15 cellular contexts compared by ENCODE assay signal in genomic region chr7:102596036-102596435, GRCh38. TPM values are rescaled to one million over a fixed set of nuclear protein-coding genes. Genes with fewer than 3 reads are reported as not detected.
A peak's percentile ranks its signal among the peaks of the same experiment; 100 is the strongest.
DNase-seq lines count a peak whose midpoint lies in the region; ATAC-seq, FAIRE-seq and TF ChIP-seq lines count a peak whose summit lies in the region.
"Not testable (repeated sequence)": the region's sequence is repeated elsewhere in the genome, so short reads cannot be mapped to it uniquely, and the experiment has no call there.
"Had no signal": no experiment of that assay in that cellular context is flagged by ENCODE, and none has a peak within 500 bp of the region (broad histone marks: within the 10 kb centered on the region; RNA-seq: fewer than 3 reads in every experiment).

No MANE protein-coding gene starts in this region.

- FAIRE-seq in kidney (lab: Jason Lieb, UNC): not testable (repeated sequence)

- DNase-seq in EH (ENCODE audit: low read depth) (peak; percentile 1), SK-MEL-5 (ENCODE audit: low read depth, low spot score) (peak; percentile 0), esophagus muscularis mucosa (ENCODE audit: extremely low spot score) (peak; percentile 8), kidney (peak; percentile 22), osteocyte (ENCODE audit: extremely low spot score, unreplicated experiment) (peak; percentile 15)
- peak; percentile 3 for DNase-seq in activated CD4-positive, alpha-beta T cell treated with anti-CD3 and anti-CD28 coated beads for 36 hours
- DNase-seq in activated CD8-positive, alpha-beta T cell treated with anti-CD3 and anti-CD28 coated beads for 36 hours: peak; percentile 1

- not testable (repeated sequence) for H3K4me1 Mint-ChIP-seq in activated CD4-positive, alpha-beta T cell treated with anti-CD3 and anti-CD28 coated beads for 36 hours; activated CD8-positive, alpha-beta T cell treated with anti-CD3 and anti-CD28 coated beads for 36 hours (ENCODE audit: low read depth); osteocyte (ENCODE audit: unreplicated experiment)

- not testable (repeated sequence) for H3K27ac ChIP-seq in esophagus muscularis mucosa (replicated peaks in 1 of 4); kidney (ENCODE audit: low read depth in 2 of 2, low read length in 2 of 2)

- H3K9me3 ChIP-seq in esophagus muscularis mucosa; kidney (ENCODE audit: control insufficient read depth in 1 of 2, low read length in 2 of 2): not testable (repeated sequence)

- in situ Hi-C loops in SK-MEL-5 (cut with HindIII; ENCODE audit: low pct_unique_long_range_greater_than_20kb, low sequenced_read_pairs): not testable (repeated sequence)

- H3K27ac Mint-ChIP-seq in activated CD4-positive, alpha-beta T cell treated with anti-CD3 and anti-CD28 coated beads for 36 hours; activated CD8-positive, alpha-beta T cell treated with anti-CD3 and anti-CD28 coated beads for 36 hours; osteocyte (ENCODE audit: unreplicated experiment): not testable (repeated sequence)

- not testable (repeated sequence) for ATAC-seq in activated CD4-positive, alpha-beta T cell treated with anti-CD3 and anti-CD28 coated beads for 36 hours; activated CD8-positive, alpha-beta T cell treated with anti-CD3 and anti-CD28 coated beads for 36 hours

- not testable (repeated sequence) for H3K27me3 Mint-ChIP-seq in activated CD4-positive, alpha-beta T cell treated with anti-CD3 and anti-CD28 coated beads for 36 hours; activated CD8-positive, alpha-beta T cell treated with anti-CD3 and anti-CD28 coated beads for 36 hours; osteocyte (ENCODE audit: unreplicated experiment)

- not testable (repeated sequence) for TF ChIP-seq POLR2A in esophagus muscularis mucosa (IDR thresholded peaks at IDR 0.05; ENCODE audit: low read depth)

- H3K4me1 ChIP-seq in esophagus muscularis mucosa; kidney (ENCODE audit: control insufficient read depth in 1 of 2, insufficient read depth in 1 of 2, low read depth in 1 of 2, low read length in 2 of 2): not testable (repeated sequence)

- 77% methylated on average over 4 of the region's 10 CpGs for WGBS in esophagus muscularis mucosa

- CTCF ChIA-PET in activated CD4-positive, alpha-beta T cell treated with anti-CD3 and anti-CD28 coated beads for 36 hours (lab: Charles Lee); activated CD8-positive, alpha-beta T cell treated with anti-CD3 and anti-CD28 coated beads for 36 hours (lab: Charles Lee): not testable (repeated sequence)

- not testable (repeated sequence) for H3K9ac ChIP-seq in kidney (ENCODE audit: low read length in 2 of 2)

- not testable (repeated sequence) for H3K9me3 Mint-ChIP-seq in activated CD4-positive, alpha-beta T cell treated with anti-CD3 and anti-CD28 coated beads for 36 hours (ENCODE audit: low read depth); activated CD8-positive, alpha-beta T cell treated with anti-CD3 and anti-CD28 coated beads for 36 hours; osteocyte (ENCODE audit: unreplicated experiment)

- not testable (repeated sequence) for H3K36me3 ChIP-seq in esophagus muscularis mucosa; kidney (ENCODE audit: control insufficient read depth in 1 of 2, insufficient read depth in 2 of 2, low read length in 2 of 2)

- H3K27me3 ChIP-seq in esophagus muscularis mucosa: not testable (repeated sequence)

- not testable (repeated sequence) for TF ChIP-seq CTCF in activated CD8-positive, alpha-beta T cell treated with anti-CD3 and anti-CD28 coated beads for 36 hours (IDR thresholded peaks at IDR 0.05); esophagus muscularis mucosa (IDR thresholded peaks at IDR 0.05); kidney (IDR thresholded peaks at IDR 0.05; ENCODE audit: borderline replicate concordance, extremely low read depth, insufficient read depth); osteocyte (IDR thresholded peaks at IDR 0.05)

- POLR2A ChIA-PET in activated CD4-positive, alpha-beta T cell treated with anti-CD3 and anti-CD28 coated beads for 36 hours (lab: Charles Lee); activated CD8-positive, alpha-beta T cell treated with anti-CD3 and anti-CD28 coated beads for 36 hours (lab: Charles Lee): not testable (repeated sequence)

- not testable (repeated sequence) for H3K4me3 ChIP-seq in esophagus muscularis mucosa; kidney (ENCODE audit: low read length in 2 of 2)

- intact Hi-C loops in activated CD4-positive, alpha-beta T cell treated with anti-CD3 and anti-CD28 coated beads for 36 hours (cut with DNase I, micrococcal nuclease); activated CD8-positive, alpha-beta T cell treated with anti-CD3 and anti-CD28 coated beads for 36 hours (cut with micrococcal nuclease); esophagus muscularis mucosa (cut with DNase I); kidney (cut with DNase I): not testable (repeated sequence)

- H3K36me3 Mint-ChIP-seq in activated CD4-positive, alpha-beta T cell treated with anti-CD3 and anti-CD28 coated beads for 36 hours (ENCODE audit: low read depth); activated CD8-positive, alpha-beta T cell treated with anti-CD3 and anti-CD28 coated beads for 36 hours (ENCODE audit: low read depth); osteocyte (ENCODE audit: unreplicated experiment): not testable (repeated sequence)

- not testable (repeated sequence) for H3K4me3 Mint-ChIP-seq in activated CD4-positive, alpha-beta T cell treated with anti-CD3 and anti-CD28 coated beads for 36 hours; activated CD8-positive, alpha-beta T cell treated with anti-CD3 and anti-CD28 coated beads for 36 hours; osteocyte (ENCODE audit: unreplicated experiment)

- not testable (repeated sequence) for TF ChIP-seq EP300 in esophagus muscularis mucosa (IDR thresholded peaks at IDR 0.05)

RNA-seq across cellular contexts. Expression of gene RASA4, which starts 20.5 kb away (rescaled TPM):
- 0.61 and 1.2 TPM in 2 replicates for total RNA-seq in SK-MEL-5 (2014; rRNA removed; shearing (Covaris generic))
- polyA plus RNA-seq in SK-MEL-5 (2015; cell fraction: cytosol; rRNA removed): 4.2 and 5.2 TPM in 2 replicates
- polyA plus RNA-seq in SK-MEL-5 (2015; cell fraction: nucleus; rRNA removed): 6.9 and 39.2 TPM in 2 replicates
- 10 to 100 TPM; 32.2 to 33.7 TPM for total RNA-seq in activated CD4-positive, alpha-beta T cell treated with anti-CD3 and anti-CD28 coated beads for 36 hours
- total RNA-seq in activated CD8-positive, alpha-beta T cell treated with anti-CD3 and anti-CD28 coated beads for 36 hours: 10 to 100 TPM; 92.6 to 95.1 TPM
- total RNA-seq in esophagus muscularis mucosa (10 to 100 TPM; 32.0 to 73.9 (median 39.7) TPM), kidney (63.3 TPM), osteocyte (26.1 and 27.0 TPM in 2 replicates)
- polyA plus RNA-seq in kidney (ENCODE audit: insufficient read depth, low read depth, low replicate concordance): 47.0 TPM

RNA-seq across cellular contexts. Expression of gene POLR2J3, which starts 23.7 kb away (rescaled TPM):
- 15.2 and 16.2 TPM in 2 replicates for total RNA-seq in SK-MEL-5 (2014; rRNA removed; shearing (Covaris generic))
- polyA plus RNA-seq in SK-MEL-5 (2015; cell fraction: cytosol; rRNA removed): 7.7 and 11.3 TPM in 2 replicates
- polyA plus RNA-seq in SK-MEL-5 (2015; cell fraction: nucleus; rRNA removed): 52.5 and 81.2 TPM in 2 replicates
- 10 to 100 TPM; 36.3 to 40.4 TPM for total RNA-seq in activated CD4-positive, alpha-beta T cell treated with anti-CD3 and anti-CD28 coated beads for 36 hours
- 10 to 100 TPM; 38.0 to 40.5 TPM for total RNA-seq in activated CD8-positive, alpha-beta T cell treated with anti-CD3 and anti-CD28 coated beads for 36 hours
- total RNA-seq in esophagus muscularis mucosa (10 to 100 TPM in 2 of 4 donors, 1 to 10 TPM in 2; 6.3 to 15.6 (median 11.0) TPM), kidney (48.0 TPM), osteocyte (24.1 and 27.1 TPM in 2 replicates)
- 70.8 TPM for polyA plus RNA-seq in kidney (ENCODE audit: insufficient read depth, low read depth, low replicate concordance)

RNA-seq across cellular contexts. Expression of gene SPDYE2, which starts 45.0 kb away (rescaled TPM):
- total RNA-seq in SK-MEL-5 (2014; rRNA removed; shearing (Covaris generic)): not detected in 2 replicates
- polyA plus RNA-seq in SK-MEL-5 (2015; cell fraction: cytosol; rRNA removed): not detected in 2 replicates
- polyA plus RNA-seq in SK-MEL-5 (2015; cell fraction: nucleus; rRNA removed): 0.19 TPM in 1 of 2 replicates, not detected in the other
- not detected for total RNA-seq in activated CD4-positive, alpha-beta T cell treated with anti-CD3 and anti-CD28 coated beads for 36 hours
- not detected for total RNA-seq in activated CD8-positive, alpha-beta T cell treated with anti-CD3 and anti-CD28 coated beads for 36 hours
- total RNA-seq in esophagus muscularis mucosa: not detected
- total RNA-seq in kidney: 0.50 TPM
- not detected for polyA plus RNA-seq in kidney (ENCODE audit: insufficient read depth, low read depth, low replicate concordance)
- not detected in 2 replicates for total RNA-seq in osteocyte
- total RNA-seq: A172; Caco-2; Calu3; CD8-positive, alpha-beta T cell; G401; GM12878 had no signal
- polyA plus RNA-seq: A549, BJ had no signal

RNA-seq across cellular contexts. Expression of gene UPK3BL1, which starts 46.6 kb away (rescaled TPM):
- total RNA-seq in SK-MEL-5 (2014; rRNA removed; shearing (Covaris generic)): 5.6 and 7.8 TPM in 2 replicates
- polyA plus RNA-seq in SK-MEL-5 (2015; cell fraction: cytosol; rRNA removed): 8.2 and 11.3 TPM in 2 replicates
- 98.9 and 108 TPM in 2 replicates for polyA plus RNA-seq in SK-MEL-5 (2015; cell fraction: nucleus; rRNA removed)
- total RNA-seq in activated CD4-positive, alpha-beta T cell treated with anti-CD3 and anti-CD28 coated beads for 36 hours: 1 to 10 TPM in 1 of 2 experiments, not detected in 1; 4.0 TPM
- 10 to 100 TPM; 23.8 to 27.8 TPM for total RNA-seq in activated CD8-positive, alpha-beta T cell treated with anti-CD3 and anti-CD28 coated beads for 36 hours
- total RNA-seq in esophagus muscularis mucosa (10 to 100 TPM; 15.9 to 36.4 (median 18.6) TPM), kidney (23.9 TPM), osteocyte (16.4 and 20.6 TPM in 2 replicates)
- polyA plus RNA-seq in kidney (ENCODE audit: insufficient read depth, low read depth, low replicate concordance): 44.5 TPM

RNA-seq across cellular contexts. Expression of gene UPK3BL2, which starts 52.5 kb away (rescaled TPM):
- total RNA-seq in SK-MEL-5 (2014; rRNA removed; shearing (Covaris generic)): 1.8 and 2.3 TPM in 2 replicates
- polyA plus RNA-seq in SK-MEL-5 (2015; cell fraction: cytosol; rRNA removed): 0.69 and 5.8 TPM in 2 replicates
- 103 and 117 TPM in 2 replicates for polyA plus RNA-seq in SK-MEL-5 (2015; cell fraction: nucleus; rRNA removed)
- total RNA-seq in activated CD4-positive, alpha-beta T cell treated with anti-CD3 and anti-CD28 coated beads for 36 hours: 10 to 100 TPM; 23.4 to 43.5 TPM
- 10 to 100 TPM; 21.4 to 22.3 TPM for total RNA-seq in activated CD8-positive, alpha-beta T cell treated with anti-CD3 and anti-CD28 coated beads for 36 hours
- 1 to 10 TPM; 1.2 to 7.1 (median 2.0) TPM for total RNA-seq in esophagus muscularis mucosa
- total RNA-seq in kidney: 21.6 TPM
- 6.8 TPM for polyA plus RNA-seq in kidney (ENCODE audit: insufficient read depth, low read depth, low replicate concordance)
- total RNA-seq in osteocyte: 7.9 and 11.0 TPM in 2 replicates
- total RNA-seq: G401 had no signal

Comparison
In these comparisons a context has a peak if more than half of its experiments do, and no peak if none do; other contexts are left out.
1. RNA of gene RASA4, which starts 20.5 kb away (total RNA-seq): 92.6 to 95.1 TPM in activated CD8-positive, alpha-beta T cell treated with anti-CD3 and anti-CD28 coated beads for 36 hours, 63.3 TPM in kidney (single experiment), 32.0 to 73.9 TPM in esophagus muscularis mucosa, 32.2 to 33.7 TPM in activated CD4-positive, alpha-beta T cell treated with anti-CD3 and anti-CD28 coated beads for 36 hours and 26.1 to 27.0 TPM in osteocyte; 0.61 to 1.2 TPM in SK-MEL-5; every median in the first group is over 10 times any median in the second.
2. Peak in every context shown above with its lines, with median percentiles within 50 percentile points of each other: DNase-seq.